18 cellular contexts compared by ENCODE assay signal in genomic region chr1:48735753-48736152, GRCh38. TPM values are rescaled to one million over a fixed set of nuclear protein-coding genes. Genes with fewer than 3 reads are reported as not detected.
DNase-seq lines count a peak whose midpoint lies in the region; ATAC-seq and TF ChIP-seq lines count a peak whose summit lies in the region.
"Had no signal": no experiment of that assay in that cellular context is flagged by ENCODE, and none has a peak within 500 bp of the region (broad histone marks: within the 10 kb centered on the region; RNA-seq: fewer than 3 reads in every experiment).

No MANE protein-coding gene starts in this region.

- H3K27ac Mint-ChIP-seq in GM23338 (no peak overlapping the region), brain (peak overlapping the region in 3 of 5 experiments; percentile 28 to 57 (median 56))
- H3K27ac Mint-ChIP-seq: CD8-positive, alpha-beta T cell had no signal

- H3K18ac ChIP-seq in mesendoderm (ENCODE audit: low read length) = no peak overlapping the region

- H3K9me2 ChIP-seq in GM23338 (ENCODE audit: insufficient read depth) = no peaks in the 10 kb centered on the region

- H3K36me3 Mint-ChIP-seq in GM23338 (ENCODE audit: low read depth) (peaks cover 11% of the 10 kb centered on the region; the same call in 2 of the 3 replicates), brain (peaks cover 4% of the 10 kb centered on the region)

- no peaks in the 10 kb centered on the region for H3K9me3 Mint-ChIP-seq in GM23338
- H3K9me3 Mint-ChIP-seq in brain = no peaks in the 10 kb centered on the region
- H3K9me3 Mint-ChIP-seq: CD14-positive monocyte; CD8-positive, alpha-beta T cell had no signal

- H3K79me2 ChIP-seq in GM23338 (replicated peaks; ENCODE audit: insufficient read depth) (no peaks in the 10 kb centered on the region), mesendoderm (ENCODE audit: control insufficient read depth, insufficient read depth, low read length) (no peaks in the 10 kb centered on the region)

- H3K27ac ChIP-seq in GM23338 (ENCODE audit: low read depth) (no peak overlapping the region), mesendoderm (ENCODE audit: low read depth, low read length) (no peak overlapping the region)
- H3K27ac ChIP-seq: 22Rv1, HL-60 had no signal

- H3K4me2 ChIP-seq in GM23338 = no peak overlapping the region
- no peak overlapping the region for H3K4me2 ChIP-seq in mesendoderm (ENCODE audit: low read length)

- H3K56ac ChIP-seq in mesendoderm (ENCODE audit: low read length) = no peak overlapping the region

- H3K23ac ChIP-seq in mesendoderm (ENCODE audit: low read length) = no peak overlapping the region

- no peak overlapping the region for H4K8ac ChIP-seq in mesendoderm (ENCODE audit: low read depth, low read length)

- no peak overlapping the region for H3K4ac ChIP-seq in mesendoderm (ENCODE audit: low read depth, low read length)

- no peaks in the 10 kb centered on the region for H3F3A ChIP-seq in GM23338 (replicated peaks; ENCODE audit: low read depth)

- H3K27me3 ChIP-seq in GM23338 (ENCODE audit: insufficient read depth) = no peaks in the 10 kb centered on the region
- H3K27me3 ChIP-seq in mesendoderm (ENCODE audit: insufficient read depth, low read length, poor library complexity) = no peaks in the 10 kb centered on the region
- H3K27me3 ChIP-seq in MG63 = no peaks in the 10 kb centered on the region

- TF ChIP-seq CTCF in GM23338 (conservative IDR thresholded peaks at IDR 0.05; ENCODE audit: low read depth in 2 of 2) (no peak), brain (conservative IDR thresholded peaks at IDR 0.05) (no peak)

- H2BK5ac ChIP-seq in mesendoderm (ENCODE audit: low read length) = no peak overlapping the region

- H3K36me3 ChIP-seq in GM23338 (ENCODE audit: insufficient read depth) = no peaks in the 10 kb centered on the region
- H3K36me3 ChIP-seq in mesendoderm (ENCODE audit: control insufficient read depth, insufficient read depth, low read length) = no peaks in the 10 kb centered on the region
- H3K36me3 ChIP-seq in MG63 = no peaks in the 10 kb centered on the region

- H3K4me3 ChIP-seq in GM23338 = no peak overlapping the region
- no peak overlapping the region for H3K4me3 ChIP-seq in mesendoderm (ENCODE audit: low read length)
- H3K4me3 ChIP-seq in MG63 = no peak overlapping the region

- H2BK15ac ChIP-seq in mesendoderm (replicated peaks; ENCODE audit: low read depth) = no peak overlapping the region

- H3K4me1 ChIP-seq in GM23338 (ENCODE audit: insufficient read depth) (no peaks in the 10 kb centered on the region), mesendoderm (ENCODE audit: control insufficient read depth, low read depth, low read length) (no peaks in the 10 kb centered on the region)

- H3K79me1 ChIP-seq in mesendoderm (ENCODE audit: low read length) = no peaks in the 10 kb centered on the region

- WGBS in mesendoderm (ENCODE audit: extremely low coverage, insufficient coverage, low lambda C conversion rate) = no CpG with 5 or more reads among the region's 6 CpGs

- DNase-seq in GM23338 (ENCODE audit: low spot score) = peak; percentile 46
- DNase-seq in NCI-H82 (lab: John Stamatoyannopoulos, UW) = peak; percentile 61
- DNase-seq in iPS-NIHi11 (ENCODE audit: low spot score) = peak; percentile 35
- DNase-seq in DMS79 treated with DMSO at 0.1 percent for 48 hours (lab: John Stamatoyannopoulos, UW) = no peak
- DNase-seq in mesendoderm = no peak
- DNase-seq in MG63 = no peak
- DNase-seq: CD8-positive, alpha-beta T cell; COR-L47; DMS153; DND-41; GDM1 had no signal

- ATAC-seq in GM23338 = peak; percentile 59
- no peak for ATAC-seq in GM18873 (IDR thresholded peaks at IDR 0.05; ENCODE audit: low FRiP score, unreplicated experiment)
- ATAC-seq: CD8-positive, alpha-beta T cell; HCT116 had no signal

- H4K5ac ChIP-seq in mesendoderm (ENCODE audit: low read length) = no peak overlapping the region

- H3K27me3 Mint-ChIP-seq in GM23338 (ENCODE audit: insufficient read depth, low read depth, poor library complexity) (no peaks in the 10 kb centered on the region), brain (peaks cover 2% of the 10 kb centered on the region)

- H3K9ac ChIP-seq in mesendoderm (ENCODE audit: low read length) = no peak overlapping the region

- H2BK120ac ChIP-seq in mesendoderm (ENCODE audit: low read depth, low read length) = no peak overlapping the region

- H3K4me3 Mint-ChIP-seq in GM23338 (no peak overlapping the region), brain (no peak overlapping the region)
- H3K4me3 Mint-ChIP-seq: CD14-positive monocyte; CD8-positive, alpha-beta T cell had no signal

- H3K9me3 ChIP-seq in MG63 = no peaks in the 10 kb centered on the region

- peaks cover 9% of the 10 kb centered on the region for H3K4me1 Mint-ChIP-seq in GM23338
- peaks cover 6% of the 10 kb centered on the region for H3K4me1 Mint-ChIP-seq in brain

- no peaks in the 10 kb centered on the region for H4K20me1 ChIP-seq in GM23338 (replicated peaks; ENCODE audit: insufficient read depth)

- H2AK5ac ChIP-seq in mesendoderm (ENCODE audit: low read length) = no peak overlapping the region

- H2AFZ ChIP-seq in GM23338 = no peak overlapping the region

TF ChIP-seq in GM23338, 12 proteins besides CTCF, POLR2A, EP300 and RAD21 (continues in another document):
- TF ChIP-seq, protein P1, sequence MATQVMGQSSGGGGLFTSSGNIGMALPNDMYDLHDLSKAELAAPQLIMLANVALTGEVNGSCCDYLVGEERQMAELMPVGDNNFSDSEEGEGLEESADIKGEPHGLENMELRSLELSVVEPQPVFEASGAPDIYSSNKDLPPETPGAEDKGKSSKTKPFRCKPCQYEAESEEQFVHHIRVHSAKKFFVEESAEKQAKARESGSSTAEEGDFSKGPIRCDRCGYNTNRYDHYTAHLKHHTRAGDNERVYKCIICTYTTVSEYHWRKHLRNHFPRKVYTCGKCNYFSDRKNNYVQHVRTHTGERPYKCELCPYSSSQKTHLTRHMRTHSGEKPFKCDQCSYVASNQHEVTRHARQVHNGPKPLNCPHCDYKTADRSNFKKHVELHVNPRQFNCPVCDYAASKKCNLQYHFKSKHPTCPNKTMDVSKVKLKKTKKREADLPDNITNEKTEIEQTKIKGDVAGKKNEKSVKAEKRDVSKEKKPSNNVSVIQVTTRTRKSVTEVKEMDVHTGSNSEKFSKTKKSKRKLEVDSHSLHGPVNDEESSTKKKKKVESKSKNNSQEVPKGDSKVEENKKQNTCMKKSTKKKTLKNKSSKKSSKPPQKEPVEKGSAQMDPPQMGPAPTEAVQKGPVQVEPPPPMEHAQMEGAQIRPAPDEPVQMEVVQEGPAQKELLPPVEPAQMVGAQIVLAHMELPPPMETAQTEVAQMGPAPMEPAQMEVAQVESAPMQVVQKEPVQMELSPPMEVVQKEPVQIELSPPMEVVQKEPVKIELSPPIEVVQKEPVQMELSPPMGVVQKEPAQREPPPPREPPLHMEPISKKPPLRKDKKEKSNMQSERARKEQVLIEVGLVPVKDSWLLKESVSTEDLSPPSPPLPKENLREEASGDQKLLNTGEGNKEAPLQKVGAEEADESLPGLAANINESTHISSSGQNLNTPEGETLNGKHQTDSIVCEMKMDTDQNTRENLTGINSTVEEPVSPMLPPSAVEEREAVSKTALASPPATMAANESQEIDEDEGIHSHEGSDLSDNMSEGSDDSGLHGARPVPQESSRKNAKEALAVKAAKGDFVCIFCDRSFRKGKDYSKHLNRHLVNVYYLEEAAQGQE (IDR thresholded peaks at IDR 0.05; ENCODE audit: unreplicated experiment) = no peak
- TF ChIP-seq EZH2 (IDR thresholded peaks at IDR 0.05; ENCODE audit: low read depth, unreplicated experiment) = no peak
- no peak for TF ChIP-seq CREB1 (CRISPR knock-in tag; IDR thresholded peaks at IDR 0.05; ENCODE audit: low read depth)

RNA-seq across cellular contexts. Expression of gene BEND5, which starts 40.9 kb away (rescaled TPM):
- 5.7 and 6.8 TPM in 2 replicates for total RNA-seq in GM23338 (2014; rRNA removed; shearing (Covaris generic))
- 12.3 TPM in 2 replicates for polyA plus RNA-seq in GM23338 (2016; fragmentation: Nextera tagmentation; extraction: Ambion mirVana)
- 26.4 TPM for polyA plus RNA-seq in brain (ENCODE audit: insufficient read depth, low read depth, low replicate concordance)
- polyA plus RNA-seq in mesendoderm (2013, experiment 1 of 2) = 7.6 TPM
- polyA plus RNA-seq in mesendoderm (2013, experiment 2 of 2) = 9.2 TPM
- not detected in 2 replicates for total RNA-seq in MG63 (2014; rRNA removed; shearing (Covaris generic); ENCODE audit: low replicate concordance)
- polyA plus RNA-seq: BJ, CD14-positive monocyte had no signal

Comparison
In these comparisons a context has a peak if more than half of its experiments do, and no peak if none do; other contexts are left out.
1. DNase-seq: peak in GM23338 (single experiment), NCI-H82 (single experiment) and iPS-NIHi11 (single experiment); none in DMS79 treated with DMSO at 0.1 percent for 48 hours (single experiment), mesendoderm (single experiment) and MG63 (single experiment).